In the genomic region with DNA sequence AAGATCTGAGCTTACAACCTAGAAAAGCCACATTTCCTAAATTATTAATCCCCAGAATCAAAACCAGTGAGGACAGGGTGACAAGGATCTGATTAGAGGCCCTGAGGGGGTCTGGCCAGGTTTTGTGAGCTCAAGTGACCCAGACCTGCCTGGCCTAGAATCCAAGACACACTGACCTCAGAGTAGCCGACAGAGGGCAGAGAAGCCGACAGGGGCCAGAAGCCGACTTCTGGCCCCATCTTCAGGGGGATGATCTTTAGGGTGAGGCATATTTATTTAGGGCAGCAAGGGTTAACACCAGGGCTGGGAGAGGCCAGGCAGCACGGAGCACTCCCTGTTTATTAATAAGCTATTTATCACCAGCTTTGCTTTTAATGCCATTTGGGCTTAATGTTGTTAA, we compare ENCODE assay signal across 18 cellular contexts. TPM values are rescaled to one million over a fixed set of nuclear protein-coding genes. Genes with fewer than 3 reads are reported as not detected.
A peak's percentile ranks its signal among the peaks of the same experiment; 100 is the strongest.
DNase-seq lines count a peak whose midpoint lies in the region; ATAC-seq and TF ChIP-seq lines count a peak whose summit lies in the region.
"Had no signal": no experiment of that assay in that cellular context is flagged by ENCODE, and none has a peak within 500 bp of the region (broad histone marks: within the 10 kb centered on the region; RNA-seq: fewer than 3 reads in every experiment).

No MANE protein-coding gene starts in this region.

- no peak for DNase-seq in right atrium auricular region (ENCODE audit: low spot score)
- no peak for DNase-seq in left ventricle myocardium inferior
- DNase-seq in NCI-H82 treated with DMSO at 0.1 percent for 48 hours (lab: John Stamatoyannopoulos, UW; ENCODE audit: unreplicated experiment), result peak; percentile 56
- DNase-seq in gastrocnemius medialis, result no peak
- no peak for DNase-seq in D341Med (ENCODE audit: low spot score)
- DNase-seq in activated T-helper 2 cell treated with anti-CD3 and anti-CD28 coated beads, Interferon-gamma antibody, Interleukin-2, Interleukin-4, amounts not matched to agents 10 μg/mL and 5 μg/mL and 100 μg/mL, durations not matched to agents 14 hours and 24 hours and 36 hours (ENCODE audit: low spot score), result no peak
- DNase-seq: Calu3; CD8-positive, alpha-beta T cell; DMS 273 treated with DMSO at 0.1 percent for 48 hours; DMS53; DND-41; EL had no signal

- in situ Hi-C loops in gastrocnemius medialis (cut with MboI; ENCODE audit: low sequenced_read_pairs in 4 of 4), result no loop called here

- H3K4me1 ChIP-seq in right atrium auricular region (peaks cover 0 to 45% of the 10 kb centered on the region in 2 donors), left ventricle myocardium inferior (peaks cover 57% of the 10 kb centered on the region), mucosa of stomach (ENCODE audit: control insufficient read depth, insufficient read depth, low read length) (peaks cover 50% of the 10 kb centered on the region), gastrocnemius medialis (peaks cover 32 to 71% of the 10 kb centered on the region in 2 donors)
- H3K4me1 ChIP-seq: HAP-1 had no signal

- no peaks in the 10 kb centered on the region for H3K4me1 Mint-ChIP-seq in activated T-helper 2 cell treated with anti-CD3 and anti-CD28 coated beads, Interferon-gamma antibody, Interleukin-2, Interleukin-4, amounts not matched to agents 10 μg/mL and 5 μg/mL and 100 μg/mL, durations not matched to agents 14 hours and 24 hours and 36 hours (ENCODE audit: low read depth)

- H3K9me3 ChIP-seq in right atrium auricular region, result no peaks in the 10 kb centered on the region
- H3K9me3 ChIP-seq in left ventricle myocardium inferior (replicated peaks), result no peaks in the 10 kb centered on the region
- H3K9me3 ChIP-seq in mucosa of stomach (ENCODE audit: control insufficient read depth, low read length), result no peaks in the 10 kb centered on the region
- no peaks in the 10 kb centered on the region for H3K9me3 ChIP-seq in gastrocnemius medialis
- H3K9me3 ChIP-seq: BLaER1 treated with 17β-estradiol and CSF1 and Interleukin-3, amounts not matched to agents 10 nM and 100 nM; HAP-1 had no signal

- no peaks in the 10 kb centered on the region for H3K36me3 Mint-ChIP-seq in activated T-helper 2 cell treated with anti-CD3 and anti-CD28 coated beads, Interferon-gamma antibody, Interleukin-2, Interleukin-4, amounts not matched to agents 10 μg/mL and 5 μg/mL and 100 μg/mL, durations not matched to agents 14 hours and 24 hours and 36 hours (ENCODE audit: low read depth)
- H3K36me3 Mint-ChIP-seq: CD8-positive, alpha-beta T cell had no signal

- no peaks in the 10 kb centered on the region for H3K9me3 Mint-ChIP-seq in activated T-helper 2 cell treated with anti-CD3 and anti-CD28 coated beads, Interferon-gamma antibody, Interleukin-2, Interleukin-4, amounts not matched to agents 10 μg/mL and 5 μg/mL and 100 μg/mL, durations not matched to agents 14 hours and 24 hours and 36 hours
- H3K9me3 Mint-ChIP-seq: CD8-positive, alpha-beta T cell had no signal

- H3K27me3 ChIP-seq in right atrium auricular region (no peaks in the 10 kb centered on the region), left ventricle myocardium inferior (ENCODE audit: low read depth) (no peaks in the 10 kb centered on the region), mucosa of stomach (ENCODE audit: control insufficient read depth, insufficient read depth, low read length) (no peaks in the 10 kb centered on the region), gastrocnemius medialis (no peaks in the 10 kb centered on the region)
- H3K27me3 ChIP-seq: BLaER1 treated with 17β-estradiol and CSF1 and Interleukin-3, amounts not matched to agents 10 nM and 100 nM had no signal

- intact Hi-C loops in left ventricle myocardium inferior (cut with micrococcal nuclease) (no loop called here), gastrocnemius medialis (cut with DNase I; ENCODE audit: low total_unique reads) (no loop called here)
- intact Hi-C loops in activated T-helper 2 cell treated with anti-CD3 and anti-CD28 coated beads, Interferon-gamma antibody, Interleukin-2, Interleukin-4, amounts not matched to agents 10 μg/mL and 5 μg/mL and 100 μg/mL, durations not matched to agents 14 hours and 24 hours and 36 hours (cut with micrococcal nuclease), result no loop called here

- TF ChIP-seq POLR2A in gastrocnemius medialis (IDR thresholded peaks at IDR 0.05), result no peak

- H3K27ac ChIP-seq in right atrium auricular region, result peak overlapping the region; percentile 25 to 31
- no peak overlapping the region for H3K27ac ChIP-seq in left ventricle myocardium inferior (replicated peaks)
- H3K27ac ChIP-seq in gastrocnemius medialis, result peak overlapping the region; percentile 59 to 97 (median 80)
- H3K27ac ChIP-seq: BLaER1 treated with 17β-estradiol and CSF1 and Interleukin-3, amounts not matched to agents 10 nM and 100 nM had no signal

- H3K36me3 ChIP-seq in right atrium auricular region (no peaks in the 10 kb centered on the region), left ventricle myocardium inferior (no peaks in the 10 kb centered on the region), mucosa of stomach (ENCODE audit: control insufficient read depth, insufficient read depth, low read length) (peaks cover 4% of the 10 kb centered on the region), gastrocnemius medialis (no peaks in the 10 kb centered on the region)
- H3K36me3 ChIP-seq: BLaER1 treated with 17β-estradiol and CSF1 and Interleukin-3, amounts not matched to agents 10 nM and 100 nM; HAP-1 had no signal

- ATAC-seq in gastrocnemius medialis (no peak), HG03378 (IDR thresholded peaks at IDR 0.05; ENCODE audit: unreplicated experiment) (no peak)
- ATAC-seq: CD8-positive, alpha-beta T cell; GM12878 had no signal

- no peaks in the 10 kb centered on the region for H3K27me3 Mint-ChIP-seq in activated T-helper 2 cell treated with anti-CD3 and anti-CD28 coated beads, Interferon-gamma antibody, Interleukin-2, Interleukin-4, amounts not matched to agents 10 μg/mL and 5 μg/mL and 100 μg/mL, durations not matched to agents 14 hours and 24 hours and 36 hours (ENCODE audit: low read depth)

- H3K9ac ChIP-seq in mucosa of stomach (ENCODE audit: low read length), result peak overlapping the region; percentile 17

- no peak for TF ChIP-seq CTCF in right atrium auricular region (IDR thresholded peaks at IDR 0.05)
- no peak for TF ChIP-seq CTCF in left ventricle myocardium inferior (IDR thresholded peaks at IDR 0.05; ENCODE audit: borderline replicate concordance)
- TF ChIP-seq CTCF in gastrocnemius medialis (IDR thresholded peaks at IDR 0.05 in 4 of 5, conservative IDR thresholded peaks at IDR 0.05 in 1 of 5), result peak in 2 of 5 experiments; percentile 8 to 38

- H3K4me3 ChIP-seq in right atrium auricular region (no peak overlapping the region), left ventricle myocardium inferior (no peak overlapping the region), mucosa of stomach (ENCODE audit: low read length) (no peak overlapping the region), gastrocnemius medialis (no peak overlapping the region)
- H3K4me3 ChIP-seq: BLaER1 treated with 17β-estradiol and CSF1 and Interleukin-3, amounts not matched to agents 10 nM and 100 nM; GM12878; HAP-1 had no signal

- H3K4me3 Mint-ChIP-seq in activated T-helper 2 cell treated with anti-CD3 and anti-CD28 coated beads, Interferon-gamma antibody, Interleukin-2, Interleukin-4, amounts not matched to agents 10 μg/mL and 5 μg/mL and 100 μg/mL, durations not matched to agents 14 hours and 24 hours and 36 hours (ENCODE audit: low read depth), result no peak overlapping the region
- H3K4me3 Mint-ChIP-seq: B cell; CD8-positive, alpha-beta T cell had no signal

- no peak overlapping the region for H3K27ac Mint-ChIP-seq in activated T-helper 2 cell treated with anti-CD3 and anti-CD28 coated beads, Interferon-gamma antibody, Interleukin-2, Interleukin-4, amounts not matched to agents 10 μg/mL and 5 μg/mL and 100 μg/mL, durations not matched to agents 14 hours and 24 hours and 36 hours
- H3K27ac Mint-ChIP-seq: B cell; CD8-positive, alpha-beta T cell had no signal

RNA-seq across cellular contexts. Expression of a gene that starts 45.3 kb away (rescaled TPM):
- total RNA-seq in right atrium auricular region (10 to 100 TPM; 44.3 to 50.3 TPM), left ventricle myocardium inferior (56.3 TPM), gastrocnemius medialis (100 to 1,000 TPM in 1 of 4 donors, 10 to 100 TPM in 3; 19.1 to 121 (median 80.6) TPM)
- 8.6 and 9.9 TPM in 2 replicates for total RNA-seq in activated T-helper 2 cell treated with anti-CD3 and anti-CD28 coated beads, Interferon-gamma antibody, Interleukin-2, Interleukin-4, amounts not matched to agents 10 μg/mL and 5 μg/mL and 100 μg/mL, durations not matched to agents 14 hours and 24 hours and 36 hours
